In genomic region chr10:61936770-61937169, GRCh38 we compare ENCODE assay signal across 1 cellular context.
TF ChIP-seq lines count a peak whose summit lies in the region.

No MANE protein-coding gene starts in this region.

TF ChIP-seq in SK-N-SH treated with all-trans-retinoic acid at 6 μM for 48 hours, 23 proteins besides CTCF, POLR2A, EP300 and RAD21 (continued from another document):
- TF ChIP-seq OSR1 (CRISPR knock-in tag; IDR thresholded peaks at IDR 0.05) (no peak), ZNF8 (CRISPR knock-in tag; IDR thresholded peaks at IDR 0.05) (no peak), BACH2 (CRISPR knock-in tag; IDR thresholded peaks at IDR 0.05; ENCODE audit: borderline replicate concordance) (no peak)
